Comparison of ENCODE assay signal across 19 cellular contexts in the genomic region with DNA sequence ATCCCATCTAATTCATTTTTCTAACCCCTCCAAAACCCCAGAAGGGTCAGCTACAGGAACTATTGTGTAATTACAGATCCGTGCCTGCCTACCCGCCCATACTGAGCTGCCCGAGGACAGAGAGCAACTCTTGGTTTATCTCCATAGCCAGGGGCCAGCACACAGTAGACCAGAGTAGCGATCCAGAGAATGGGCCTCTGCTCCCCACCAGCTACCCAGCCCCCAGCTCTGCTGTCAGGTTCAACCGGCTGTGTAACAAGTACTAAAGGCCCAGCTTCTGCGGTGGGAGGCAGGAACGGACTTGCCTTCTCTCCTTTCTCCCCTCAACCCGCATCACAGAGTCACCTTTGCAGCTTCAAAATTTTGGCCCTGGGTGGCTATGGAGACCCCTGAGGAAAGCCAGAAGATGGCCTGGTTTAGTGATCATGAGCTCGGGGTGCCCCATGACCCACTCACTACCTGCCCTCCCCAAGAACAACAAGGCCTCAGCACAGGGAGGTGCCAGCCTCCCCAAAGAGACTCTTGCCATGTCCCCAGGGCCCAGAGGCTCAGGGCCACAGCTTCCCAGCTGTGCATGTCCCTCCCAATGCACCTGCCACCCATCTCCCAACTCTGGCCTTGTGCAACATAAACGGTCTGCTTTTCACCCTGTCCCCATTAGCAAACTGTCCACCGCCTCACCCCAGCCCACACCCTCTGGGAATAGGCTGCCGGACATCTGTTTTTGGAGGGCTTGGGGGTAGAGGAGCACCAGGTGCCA. TPM values are rescaled to one million over a fixed set of nuclear protein-coding genes. Genes with fewer than 3 reads are reported as not detected.
A peak's percentile ranks its signal among the peaks of the same experiment; 100 is the strongest.
DNase-seq lines count a peak whose midpoint lies in the region; ATAC-seq, FAIRE-seq and TF ChIP-seq lines count a peak whose summit lies in the region.
"Had no signal": no experiment of that assay in that cellular context is flagged by ENCODE, and none has a peak within 500 bp of the region (broad histone marks: within the 10 kb centered on the region; RNA-seq: fewer than 3 reads in every experiment).

No MANE protein-coding gene starts in this region.

- H3K27ac ChIP-seq in right lobe of liver (no peak overlapping the region), suprapubic skin (no peak overlapping the region)
- H3K27ac ChIP-seq: SJCRH30 had no signal

- CTCF ChIA-PET in HEK293T (lab: Yijun Ruan, JAX) = no interaction called here

- H3K36me3 Mint-ChIP-seq in activated naive CD8-positive, alpha-beta T cell treated with anti-CD3 and anti-CD28 coated beads for 36 hours = peaks cover 61% of the 10 kb centered on the region

- H3K9me3 ChIP-seq in right lobe of liver (no peaks in the 10 kb centered on the region), suprapubic skin (no peaks in the 10 kb centered on the region)
- H3K9me3 ChIP-seq: Caco-2, gastrocnemius medialis, SJCRH30 had no signal

- H3K4me1 Mint-ChIP-seq in activated naive CD8-positive, alpha-beta T cell treated with anti-CD3 and anti-CD28 coated beads for 36 hours = peaks cover 58% of the 10 kb centered on the region

- peak; percentile 51 for DNase-seq in activated effector memory CD4-positive, alpha-beta T cell treated with anti-CD3 and anti-CD28 coated beads, Interleukin-2, amount 50 U/mL, for 16 hours
- DNase-seq in activated effector memory CD4-positive, alpha-beta T cell treated with Interleukin-2 at 50 U/mL for 16 hours = no peak
- DNase-seq in activated naive CD8-positive, alpha-beta T cell treated with anti-CD3 and anti-CD28 coated beads for 36 hours = no peak
- peak in 2 of 3 donors; percentile 48 to 55 for DNase-seq in right lobe of liver
- DNase-seq in suprapubic skin (ENCODE audit: low spot score in 2 of 2) = peak; percentile 47 to 72
- no peak for DNase-seq in HEK293T (ENCODE audit: extremely low spot score)
- no peak for DNase-seq in SKM-1 (lab: John Stamatoyannopoulos, UW; ENCODE audit: unreplicated experiment)
- DNase-seq in GM12892 (ENCODE audit: insufficient read length) = no peak
- DNase-seq: ACHN; activated B cell treated with CpG ODN at 0.5 μM for 24 hours; Caco-2; H9; naive B cell; NK-92 treated with Interleukin-12 subunit alpha and Interleukin-12 subunit beta, amount 100 ng/mL, for 24 hours; SJCRH30 had no signal

- 43% methylated on average over 7 of the region's 12 CpGs for WGBS in right lobe of liver (ENCODE audit: insufficient coverage, low coverage, low lambda C conversion rate, missing lambda C conversion rate)
- 76% methylated on average over 12 of the region's 12 CpGs for WGBS in suprapubic skin

- H3K9me3 Mint-ChIP-seq in activated naive CD8-positive, alpha-beta T cell treated with anti-CD3 and anti-CD28 coated beads for 36 hours = no peaks in the 10 kb centered on the region
- H3K9me3 Mint-ChIP-seq: activated B cell treated with CpG ODN at 0.5 μM for 24 hours, H9, naive B cell had no signal

- H3K4me1 ChIP-seq in right lobe of liver (peaks cover 0 to 45% (median 14%) of the 10 kb centered on the region in 4 donors), suprapubic skin (peaks cover 66% of the 10 kb centered on the region)
- H3K4me1 ChIP-seq: SJCRH30 had no signal

- TF ChIP-seq EP300 in suprapubic skin (IDR thresholded peaks at IDR 0.05) = no peak

- no peak for TF ChIP-seq CTCF in right lobe of liver (IDR thresholded peaks at IDR 0.05)
- no peak for TF ChIP-seq CTCF in suprapubic skin (IDR thresholded peaks at IDR 0.05)

- intact Hi-C loops in right lobe of liver (cut with DNase I) = no loop called here

- peaks cover 6 to 37% (median 18%) of the 10 kb centered on the region in 4 donors for H3K36me3 ChIP-seq in right lobe of liver
- H3K36me3 ChIP-seq in suprapubic skin = peaks cover 54% of the 10 kb centered on the region

- H3K4me3 ChIP-seq in right lobe of liver = no peak overlapping the region
- H3K4me3 ChIP-seq in suprapubic skin = no peak overlapping the region
- H3K4me3 ChIP-seq: gastrocnemius medialis, SJCRH30 had no signal

- no peak for ATAC-seq in right lobe of liver
- ATAC-seq: gastrocnemius medialis had no signal

- H3K27me3 Mint-ChIP-seq in activated naive CD8-positive, alpha-beta T cell treated with anti-CD3 and anti-CD28 coated beads for 36 hours = no peaks in the 10 kb centered on the region
- H3K27me3 Mint-ChIP-seq: activated B cell treated with CpG ODN at 0.5 μM for 24 hours, naive B cell had no signal

- TF ChIP-seq POLR2A in right lobe of liver (IDR thresholded peaks at IDR 0.05) (no peak), suprapubic skin (IDR thresholded peaks at IDR 0.05) (no peak), GM12892 (IDR thresholded peaks at IDR 0.05; ENCODE audit: low read depth, low read length) (no peak)

- POLR2A ChIA-PET in HEK293T (lab: Yijun Ruan, JAX) = no interaction called here

- H3K27ac Mint-ChIP-seq in activated naive CD8-positive, alpha-beta T cell treated with anti-CD3 and anti-CD28 coated beads for 36 hours = peak overlapping the region; percentile 68
- H3K27ac Mint-ChIP-seq: activated B cell treated with CpG ODN at 0.5 μM for 24 hours had no signal

- no peak overlapping the region for H3K4me3 Mint-ChIP-seq in activated naive CD8-positive, alpha-beta T cell treated with anti-CD3 and anti-CD28 coated beads for 36 hours
- H3K4me3 Mint-ChIP-seq: activated B cell treated with CpG ODN at 0.5 μM for 24 hours, H9 had no signal

- FAIRE-seq in GM12892 (lab: Jason Lieb, UNC) = no peak

- H3K27me3 ChIP-seq in right lobe of liver = no peaks in the 10 kb centered on the region
- H3K27me3 ChIP-seq in suprapubic skin = no peaks in the 10 kb centered on the region
- H3K27me3 ChIP-seq: gastrocnemius medialis, SJCRH30 had no signal

TF ChIP-seq in HEK293T, 16 proteins besides CTCF, POLR2A, EP300 and RAD21:
- TF ChIP-seq FOXK2 (IDR thresholded peaks at IDR 0.05) (no peak), CTBP1 (IDR thresholded peaks at IDR 0.05; ENCODE audit: borderline replicate concordance) (no peak), NFRKB (IDR thresholded peaks at IDR 0.05) (no peak), ELF4 (IDR thresholded peaks at IDR 0.05) (no peak), SUZ12 (IDR thresholded peaks at IDR 0.05) (no peak), SP1 (IDR thresholded peaks at IDR 0.05) (no peak), ZNF384 (IDR thresholded peaks at IDR 0.05) (no peak), FOXM1 (IDR thresholded peaks at IDR 0.05; ENCODE audit: borderline replicate concordance) (no peak), TARDBP (IDR thresholded peaks at IDR 0.05) (no peak), BHLHE40 (IDR thresholded peaks at IDR 0.05; ENCODE audit: borderline replicate concordance) (no peak), LEF1 (IDR thresholded peaks at IDR 0.05; ENCODE audit: borderline replicate concordance) (no peak), L3MBTL2 (conservative IDR thresholded peaks at IDR 0.05) (no peak), HDGF (IDR thresholded peaks at IDR 0.05; ENCODE audit: borderline replicate concordance) (no peak), ARNT (IDR thresholded peaks at IDR 0.05) (no peak), FOXA1 (IDR thresholded peaks at IDR 0.05) (no peak)
- TF ChIP-seq, protein P1, sequence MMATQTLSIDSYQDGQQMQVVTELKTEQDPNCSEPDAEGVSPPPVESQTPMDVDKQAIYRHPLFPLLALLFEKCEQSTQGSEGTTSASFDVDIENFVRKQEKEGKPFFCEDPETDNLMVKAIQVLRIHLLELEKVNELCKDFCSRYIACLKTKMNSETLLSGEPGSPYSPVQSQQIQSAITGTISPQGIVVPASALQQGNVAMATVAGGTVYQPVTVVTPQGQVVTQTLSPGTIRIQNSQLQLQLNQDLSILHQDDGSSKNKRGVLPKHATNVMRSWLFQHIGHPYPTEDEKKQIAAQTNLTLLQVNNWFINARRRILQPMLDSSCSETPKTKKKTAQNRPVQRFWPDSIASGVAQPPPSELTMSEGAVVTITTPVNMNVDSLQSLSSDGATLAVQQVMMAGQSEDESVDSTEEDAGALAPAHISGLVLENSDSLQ (IDR thresholded peaks at IDR 0.05) = no peak

RNA-seq across cellular contexts. Expression of a gene that starts 5.7 kb away (rescaled TPM):
- 100 to 1,000 TPM; 567 TPM for total RNA-seq in activated naive CD8-positive, alpha-beta T cell treated with anti-CD3 and anti-CD28 coated beads for 36 hours
- 100 to 1,000 TPM in 1 of 6 experiments, 10 to 100 TPM in 5; 83.8 to 119 (median 92.2) TPM for total RNA-seq in right lobe of liver
- total RNA-seq in suprapubic skin = 100 to 1,000 TPM in 1 of 4 donors, 10 to 100 TPM in 3; 56.0 to 102 (median 78.6) TPM
- 340 TPM for polyA plus RNA-seq in GM12892 (2012; ENCODE audit: missing spikeins)

RNA-seq across cellular contexts. Expression of a gene that starts 18.0 kb away (rescaled TPM):
- 10 to 100 TPM; 43.9 to 46.7 TPM for total RNA-seq in activated naive CD8-positive, alpha-beta T cell treated with anti-CD3 and anti-CD28 coated beads for 36 hours
- 1 to 10 TPM; 2.4 to 4.1 (median 3.0) TPM for total RNA-seq in right lobe of liver
- 1 to 10 TPM in 3 of 4 donors, under 1 TPM in 1; 0.57 to 6.7 (median 2.4) TPM for total RNA-seq in suprapubic skin
- polyA plus RNA-seq in GM12892 (2012; ENCODE audit: missing spikeins) = 13.5 TPM
- total RNA-seq: Caco-2, H9, kidney epithelial cell, SJCRH30 had no signal

RNA-seq across cellular contexts. Expression of a gene that starts 29.1 kb away (rescaled TPM):
- 10 to 100 TPM; 20.4 to 21.3 TPM for total RNA-seq in activated naive CD8-positive, alpha-beta T cell treated with anti-CD3 and anti-CD28 coated beads for 36 hours
- total RNA-seq in right lobe of liver (not detected), suprapubic skin (not detected)
- 21.2 TPM for polyA plus RNA-seq in GM12892 (2012; ENCODE audit: missing spikeins)
- total RNA-seq: Caco-2, gastrocnemius medialis, H9, kidney epithelial cell, SJCRH30, skeletal muscle tissue had no signal
- polyA plus RNA-seq: thymus had no signal

RNA-seq across cellular contexts. Expression of a gene that starts 54.1 kb away (rescaled TPM):
- total RNA-seq in activated naive CD8-positive, alpha-beta T cell treated with anti-CD3 and anti-CD28 coated beads for 36 hours = 1 to 10 TPM; 3.7 to 3.9 TPM
- total RNA-seq in right lobe of liver (1 to 10 TPM in 3 of 6 experiments, under 1 TPM in 3; 0.46 to 1.6 (median 0.93) TPM), suprapubic skin (1 to 10 TPM in 3 of 4 donors, under 1 TPM in 1; 0.68 to 1.8 (median 1.2) TPM)
- 1.7 TPM for polyA plus RNA-seq in GM12892 (2012; ENCODE audit: missing spikeins)

Comparison
In these comparisons a context has a peak if more than half of its experiments do, and no peak if none do; other contexts are left out.
1. DNase-seq: peak in activated effector memory CD4-positive, alpha-beta T cell treated with anti-CD3 and anti-CD28 coated beads, Interleukin-2, amount 50 U/mL, for 16 hours (single experiment), right lobe of liver (2 of 3) and suprapubic skin (2 of 2); none in activated effector memory CD4-positive, alpha-beta T cell treated with Interleukin-2 at 50 U/mL for 16 hours (single experiment), activated naive CD8-positive, alpha-beta T cell treated with anti-CD3 and anti-CD28 coated beads for 36 hours (single experiment), HEK293T (single experiment), SKM-1 (single experiment) and GM12892 (single experiment).
2. RNA of a gene that starts 5.7 kb away (total RNA-seq): 567 TPM in activated naive CD8-positive, alpha-beta T cell treated with anti-CD3 and anti-CD28 coated beads for 36 hours; 83.8 to 119 TPM in right lobe of liver and 56.0 to 102 TPM in suprapubic skin; every median in the first group is over 4 times any median in the second.
3. RNA of a gene that starts 18.0 kb away (total RNA-seq): 43.9 to 46.7 TPM in activated naive CD8-positive, alpha-beta T cell treated with anti-CD3 and anti-CD28 coated beads for 36 hours; 2.4 to 4.1 TPM in right lobe of liver and 0.57 to 6.7 TPM in suprapubic skin; every median in the first group is over 4 times any median in the second.
4. RNA of a gene that starts 29.1 kb away (total RNA-seq): 20.4 to 21.3 TPM in activated naive CD8-positive, alpha-beta T cell treated with anti-CD3 and anti-CD28 coated beads for 36 hours; not detected in right lobe of liver and not detected in suprapubic skin; every median in the first group is over 10 times any median in the second.